In genomic region chr22:23767673-23768548, GRCh38 we compare ENCODE assay signal across 8 cellular contexts. TPM values are rescaled to one million over a fixed set of nuclear protein-coding genes. Genes with fewer than 3 reads are reported as not detected.
DNase-seq lines count a peak whose midpoint lies in the region; ATAC-seq and TF ChIP-seq lines count a peak whose summit lies in the region.

Gene CHCHD10, minus strand, starts transcription at chr22:23767972. Its CDS starts 98 bp downstream, at chr22:23767874.

- peaks cover 36% of the 10 kb centered on the region for H3K4me1 Mint-ChIP-seq in activated CD4-positive, alpha-beta T cell treated with anti-CD3 and anti-CD28 coated beads for 36 hours

- CTCF ChIA-PET in activated CD4-positive, alpha-beta T cell treated with anti-CD3 and anti-CD28 coated beads for 36 hours (lab: Charles Lee): interaction anchor here (1.1 to 3.9 kb wide), 3 partner anchors 9 to 127 kb away, joined by 3 to 28 read pairs (median 3); partner anchors contain the start of gene MIF

- no peaks in the 10 kb centered on the region for H3K9me3 Mint-ChIP-seq in activated CD4-positive, alpha-beta T cell treated with anti-CD3 and anti-CD28 coated beads for 36 hours (ENCODE audit: low read depth)

- H3K27me3 Mint-ChIP-seq in activated CD4-positive, alpha-beta T cell treated with anti-CD3 and anti-CD28 coated beads for 36 hours: no peaks in the 10 kb centered on the region

- TF ChIP-seq CTCF in HFF-Myc (IDR thresholded peaks at IDR 0.05; ENCODE audit: low read depth, low read length, missing control alignments): peak; percentile 82

- intact Hi-C loops in activated CD4-positive, alpha-beta T cell treated with anti-CD3 and anti-CD28 coated beads for 36 hours (cut with DNase I, micrococcal nuclease): loop anchor here (1.0 to 5.0 kb wide), 10 partner anchors 17 to 229 kb away; partner anchors contain the start of genes DERL3 (in 1 of the 2), MIF (in 1 of the 2) and ZNF70 (in 1 of the 2)

- H3K27ac ChIP-seq in cingulate gyrus (ENCODE audit: low read depth, low read length): peak within 1 kb of the TSS; percentile 94

- peak within 1 kb of the TSS; percentile 75 for H3K4me3 Mint-ChIP-seq in activated CD4-positive, alpha-beta T cell treated with anti-CD3 and anti-CD28 coated beads for 36 hours

- DNase-seq in DMS79 treated with DMSO at 0.1 percent for 48 hours (lab: John Stamatoyannopoulos, UW) (peak; percentile 31), HFF-Myc (ENCODE audit: extremely low read depth, low read depth) (no peak), NCI-H446 treated with DMSO at 0.1 percent for 48 hours (lab: John Stamatoyannopoulos, UW) (peak; percentile 24), left lobe of liver (ENCODE audit: low spot score) (peak; percentile 91)
- peak; percentile 87 for DNase-seq in activated CD4-positive, alpha-beta T cell treated with anti-CD3 and anti-CD28 coated beads for 36 hours
- peak; percentile 74 for DNase-seq in stimulated activated CD4-positive, alpha-beta T cell treated with anti-CD3 and anti-CD28 coated beads, Interleukin-1b, Interleukin-23, amount 100 ng/mL, for 48 hours

- H3K27ac Mint-ChIP-seq in activated CD4-positive, alpha-beta T cell treated with anti-CD3 and anti-CD28 coated beads for 36 hours: peak within 1 kb of the TSS; percentile 72

- peak; percentile 66 for ATAC-seq in activated CD4-positive, alpha-beta T cell treated with anti-CD3 and anti-CD28 coated beads for 36 hours
- ATAC-seq in left lobe of liver (peak; percentile 77), HG02763 (IDR thresholded peaks at IDR 0.05; ENCODE audit: unreplicated experiment) (no peak)

- peaks cover 15% of the 10 kb centered on the region for H3K36me3 Mint-ChIP-seq in activated CD4-positive, alpha-beta T cell treated with anti-CD3 and anti-CD28 coated beads for 36 hours (ENCODE audit: low read depth)

- POLR2A ChIA-PET in activated CD4-positive, alpha-beta T cell treated with anti-CD3 and anti-CD28 coated beads for 36 hours (lab: Charles Lee): no interaction called here

- peak within 1 kb of the TSS; percentile 57 for H3K4me3 ChIP-seq in HFF-Myc (replicated peaks; ENCODE audit: low read depth, low read length)

RNA-seq across cellular contexts. Expression of gene CHCHD10, which starts in this region (rescaled TPM):
- total RNA-seq in activated CD4-positive, alpha-beta T cell treated with anti-CD3 and anti-CD28 coated beads for 36 hours: 100 to 1,000 TPM; 131 to 134 TPM
- total RNA-seq in left lobe of liver: 320 TPM
